In genomic region chr3:130448154-130448553, GRCh38 we compare ENCODE assay signal across 5 cellular contexts.
A peak's percentile ranks its signal among the peaks of the same experiment; 100 is the strongest.
DNase-seq lines count a peak whose midpoint lies in the region; TF ChIP-seq lines count a peak whose summit lies in the region.
"Not testable (repeated sequence)": the region's sequence is repeated elsewhere in the genome, so short reads cannot be mapped to it uniquely, and the experiment has no call there.

No MANE protein-coding gene starts in this region.

- not testable (repeated sequence) for H2BK5ac ChIP-seq in trophoblast cell (ENCODE audit: low read depth, low read length, poor library complexity)

- not testable (repeated sequence) for H3K27ac Mint-ChIP-seq in neural progenitor cell

- H2AFZ ChIP-seq in neural progenitor cell (replicated peaks); trophoblast cell (ENCODE audit: insufficient read depth, low read length, poor library complexity): not testable (repeated sequence)

- H4K20me1 ChIP-seq in neural progenitor cell (ENCODE audit: low read depth): not testable (repeated sequence)

- H3K4me3 ChIP-seq in BE2C (ENCODE audit: low read depth, low read length); neural progenitor cell; trophoblast cell (ENCODE audit: low read depth, low read length): not testable (repeated sequence)

- H3K79me1 ChIP-seq in trophoblast cell (ENCODE audit: low read length): not testable (repeated sequence)

- peak overlapping the region; percentile 38 for H3K4me2 ChIP-seq in neural progenitor cell
- H3K4me2 ChIP-seq in trophoblast cell (ENCODE audit: low read length): not testable (repeated sequence)

- not testable (repeated sequence) for H3K9me3 ChIP-seq in BE2C; neural progenitor cell (ENCODE audit: low read depth); trophoblast cell (ENCODE audit: insufficient read depth, low read depth, low read length)

- not testable (repeated sequence) for H4K8ac ChIP-seq in trophoblast cell (ENCODE audit: low read depth, low read length)

- peaks cover 13% of the 10 kb centered on the region for H3F3A ChIP-seq in neural progenitor cell (ENCODE audit: low read depth)

- not testable (repeated sequence) for H3K27me3 Mint-ChIP-seq in neural progenitor cell (ENCODE audit: insufficient read depth, low read depth)

- H3K36me3 Mint-ChIP-seq in neural progenitor cell: not testable (repeated sequence)

- not testable (repeated sequence) for H3K9ac ChIP-seq in neural progenitor cell; trophoblast cell (ENCODE audit: low read length)

- WGBS in trophoblast cell (ENCODE audit: extremely low coverage, insufficient coverage, insufficient read length): no CpG with 5 or more reads among the region's 8 CpGs

- not testable (repeated sequence) for H4K91ac ChIP-seq in trophoblast cell (ENCODE audit: low read depth, low read length)

- not testable (repeated sequence) for H3K27me3 ChIP-seq in BE2C; neural progenitor cell; trophoblast cell (ENCODE audit: insufficient read depth, low read length)

- peaks cover 23% of the 10 kb centered on the region for H3K4me1 Mint-ChIP-seq in neural progenitor cell

- not testable (repeated sequence) for H3K79me2 ChIP-seq in neural progenitor cell (ENCODE audit: low read depth); trophoblast cell (ENCODE audit: control insufficient read depth, insufficient read depth, low read length, poor library complexity)

- not testable (repeated sequence) for TF ChIP-seq CTCF in BE2C (IDR thresholded peaks at IDR 0.05; ENCODE audit: low read depth, low read length); neural progenitor cell (IDR thresholded peaks at IDR 0.05)

- not testable (repeated sequence) for H3K14ac ChIP-seq in trophoblast cell (ENCODE audit: low read length)

- not testable (repeated sequence) for H3K4ac ChIP-seq in trophoblast cell (ENCODE audit: low read depth, low read length)

- H2BK120ac ChIP-seq in trophoblast cell (ENCODE audit: insufficient read depth, low read length, poor library complexity): not testable (repeated sequence)

- H3K36me3 ChIP-seq in BE2C; neural progenitor cell; trophoblast cell (ENCODE audit: control insufficient read depth in 1 of 2, insufficient read depth in 2 of 2, low read length in 2 of 2): not testable (repeated sequence)

- not testable (repeated sequence) for H3K18ac ChIP-seq in trophoblast cell (ENCODE audit: low read length)

- not testable (repeated sequence) for H2BK12ac ChIP-seq in trophoblast cell (ENCODE audit: low read length)

- not testable (repeated sequence) for H2AK5ac ChIP-seq in trophoblast cell (ENCODE audit: low read length)

- not testable (repeated sequence) for H3K27ac ChIP-seq in neural progenitor cell
- peak overlapping the region; percentile 47 for H3K27ac ChIP-seq in trophoblast cell (ENCODE audit: low read depth, low read length)

- H3K4me1 ChIP-seq in BE2C (peaks cover 13% of the 10 kb centered on the region), neural progenitor cell (peaks cover 11% of the 10 kb centered on the region)
- H3K4me1 ChIP-seq in trophoblast cell (ENCODE audit: control insufficient read depth in 1 of 2, insufficient read depth in 2 of 2, low read length in 2 of 2): not testable (repeated sequence)

- H4K12ac ChIP-seq in trophoblast cell (ENCODE audit: low read depth, low read length): not testable (repeated sequence)

- not testable (repeated sequence) for H3K4me3 Mint-ChIP-seq in neural progenitor cell

- H3K9me3 Mint-ChIP-seq in neural progenitor cell: not testable (repeated sequence)

- DNase-seq in BE2C (peak; percentile 48), ELF-1 (ENCODE audit: low read depth, low spot score) (peak; percentile 65), left kidney (ENCODE audit: low read depth, low spot score) (peak; percentile 37), neural progenitor cell (ENCODE audit: low spot score) (peak; percentile 56), trophoblast cell (peak in 1 of 2 donors; percentile 48)

- not testable (repeated sequence) for H3K23ac ChIP-seq in trophoblast cell (ENCODE audit: low read length)
